12 cellular contexts compared by ENCODE assay signal in genomic region chr6:149266659-149267058, GRCh38.
DNase-seq lines count a peak whose midpoint lies in the region; ATAC-seq, FAIRE-seq and TF ChIP-seq lines count a peak whose summit lies in the region.
"Had no signal": no experiment of that assay in that cellular context is flagged by ENCODE, and none has a peak within 500 bp of the region (broad histone marks: within the 10 kb centered on the region; RNA-seq: fewer than 3 reads in every experiment).

No MANE protein-coding gene starts in this region.

- FAIRE-seq in D721Med (lab: Jason Lieb, UNC) = no peak

- DNase-seq in GDM1 (lab: John Stamatoyannopoulos, UW) (no peak), NCI-H2081 (lab: John Stamatoyannopoulos, UW) (no peak), D721Med (ENCODE audit: insufficient read length, low spot score) (no peak), globus pallidus (ENCODE audit: low spot score) (no peak)
- DNase-seq: NCI-H2081 treated with DMSO at 0.1 percent for 48 hours, ovary, T-helper 1 cell had no signal

- H3K27me3 Mint-ChIP-seq in dendritic cell treated with granulocyte-macrophage colony-stimulating factor and Interleukin-4, amounts not matched to agents 40 ng/mL and 50 ng/mL, for 4 days = no peaks in the 10 kb centered on the region

- intact Hi-C loops in dendritic cell treated with granulocyte-macrophage colony-stimulating factor and Interleukin-4, amounts not matched to agents 40 ng/mL and 50 ng/mL, for 4 days (cut with micrococcal nuclease) = no loop called here

- peak overlapping the region; percentile 76 for H3K27ac Mint-ChIP-seq in dendritic cell treated with granulocyte-macrophage colony-stimulating factor and Interleukin-4, amounts not matched to agents 40 ng/mL and 50 ng/mL, for 4 days

- TF ChIP-seq CTCF in D721Med (IDR thresholded peaks at IDR 0.05; ENCODE audit: insufficient read depth, missing control alignments) = no peak

- H3K4me1 Mint-ChIP-seq in dendritic cell treated with granulocyte-macrophage colony-stimulating factor and Interleukin-4, amounts not matched to agents 40 ng/mL and 50 ng/mL, for 4 days (ENCODE audit: low read depth) = peaks cover 58% of the 10 kb centered on the region

- H3K4me3 Mint-ChIP-seq in dendritic cell treated with granulocyte-macrophage colony-stimulating factor and Interleukin-4, amounts not matched to agents 40 ng/mL and 50 ng/mL, for 4 days = no peak overlapping the region

- ATAC-seq in GM18519 (IDR thresholded peaks at IDR 0.05; ENCODE audit: low FRiP score, unreplicated experiment) (peak; percentile 60), GM21529 (IDR thresholded peaks at IDR 0.05; ENCODE audit: unreplicated experiment) (peak; percentile 87), HG03280 (IDR thresholded peaks at IDR 0.05; ENCODE audit: unreplicated experiment) (peak; percentile 86)
- ATAC-seq: HCT116 had no signal

- H3K36me3 Mint-ChIP-seq in dendritic cell treated with granulocyte-macrophage colony-stimulating factor and Interleukin-4, amounts not matched to agents 40 ng/mL and 50 ng/mL, for 4 days (ENCODE audit: low read depth) = no peaks in the 10 kb centered on the region

- H3K9me3 Mint-ChIP-seq in dendritic cell treated with granulocyte-macrophage colony-stimulating factor and Interleukin-4, amounts not matched to agents 40 ng/mL and 50 ng/mL, for 4 days = no peaks in the 10 kb centered on the region
